ENCODE assay signal across 1 cellular context in the genomic region with DNA sequence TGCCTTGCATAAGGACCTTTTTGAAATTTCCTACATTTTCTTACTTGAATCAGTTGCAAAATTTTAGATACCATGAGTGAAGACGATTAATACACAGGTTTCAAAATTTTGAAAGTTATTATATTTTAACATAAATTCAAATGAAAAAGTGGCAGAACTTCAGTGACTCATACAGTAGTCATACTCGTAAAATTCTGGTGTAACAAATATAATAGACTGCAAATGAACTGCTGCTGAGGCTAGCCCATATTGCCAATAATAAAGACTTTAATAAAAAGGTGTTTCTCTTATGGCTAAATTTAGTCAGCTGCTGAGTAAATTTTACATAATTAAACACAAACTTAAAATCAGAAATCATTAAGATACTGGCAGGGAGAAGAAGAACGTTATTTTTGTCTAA.
TF ChIP-seq lines count a peak whose summit lies in the region.

No MANE protein-coding gene starts in this region.

TF ChIP-seq in HCT116, 20 proteins besides CTCF, POLR2A, EP300 and RAD21 (continued from another document):
- no peak for TF ChIP-seq REST (IDR thresholded peaks at IDR 0.05; ENCODE audit: low read depth)
TF ChIP-seq in HCT116: peak in this region for 1.
